Comparison of ENCODE assay signal across 8 cellular contexts in the genomic region with DNA sequence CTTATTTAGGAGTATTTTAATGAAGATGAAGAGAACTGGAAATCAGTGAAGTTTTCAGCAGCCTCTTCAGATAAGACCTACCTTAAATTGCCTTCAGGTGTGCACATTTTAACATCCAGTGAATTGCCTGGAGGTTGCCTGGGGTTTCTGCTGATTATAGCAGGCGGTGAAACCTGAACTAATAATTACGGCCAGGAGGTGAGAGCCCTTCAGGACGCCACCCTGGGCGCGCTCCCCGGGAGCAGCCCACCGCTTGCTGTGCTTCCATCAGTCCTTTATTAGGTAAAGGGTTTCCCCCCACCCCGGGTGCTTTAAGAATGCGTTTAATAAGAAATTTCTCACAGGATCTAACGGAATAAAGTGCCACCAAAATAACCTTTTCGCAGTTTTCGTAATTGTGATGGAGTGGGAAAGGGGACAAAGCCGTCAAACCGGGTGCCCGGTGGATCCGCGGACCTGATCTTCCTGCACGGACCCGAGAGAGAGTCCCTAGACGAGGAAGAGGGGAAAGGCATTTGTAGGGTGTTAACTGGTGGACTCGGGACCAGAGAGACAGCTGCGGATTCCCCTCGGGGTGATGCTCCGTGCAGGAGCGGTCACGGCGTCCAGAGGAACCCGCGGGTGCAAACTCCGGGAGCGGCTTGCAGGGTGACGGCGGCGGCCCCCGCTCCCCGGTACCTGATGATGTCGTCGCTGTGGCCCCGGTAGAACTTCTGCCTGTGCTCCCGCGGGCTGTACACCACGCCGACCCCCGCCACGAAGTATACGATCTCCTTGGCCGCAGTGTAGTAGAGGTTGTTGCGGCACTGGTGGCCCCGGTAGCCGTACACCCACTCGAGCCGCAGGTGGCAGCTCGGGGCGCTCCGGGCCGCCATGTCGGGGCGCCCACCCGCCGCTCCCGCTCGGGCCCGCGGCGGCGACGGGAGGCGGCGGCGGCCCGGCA. TPM values are rescaled to one million over a fixed set of nuclear protein-coding genes. Genes with fewer than 3 reads are reported as not detected.
DNase-seq lines count a peak whose midpoint lies in the region; ATAC-seq and TF ChIP-seq lines count a peak whose summit lies in the region.

No MANE protein-coding gene starts in this region.

- no peaks in the 10 kb centered on the region for H3K36me3 ChIP-seq in heart left ventricle

- H3K4me3 ChIP-seq in heart left ventricle: peak overlapping the region; percentile 59 to 81 (median 76)

- H3K9me3 ChIP-seq in heart left ventricle: no peaks in the 10 kb centered on the region

- H3K27ac ChIP-seq in heart left ventricle: peak overlapping the region in 5 of 12 donors; percentile 5 to 83 (median 45)

- peak; percentile 5 for DNase-seq in 8988T
- peak; percentile 83 for DNase-seq in NCI-H146 (lab: John Stamatoyannopoulos, UW)
- DNase-seq in activated T-helper 9 cell treated with anti-CD3 and anti-CD28 coated beads, Interleukin-2, amount 50 U/mL, for 16 hours (ENCODE audit: low read depth): peak; percentile 9
- peak in 1 of 5 donors; percentile 26 for DNase-seq in heart left ventricle
- DNase-seq in posterior vena cava (ENCODE audit: low spot score): peak; percentile 83
- DNase-seq in middle frontal gyrus (ENCODE audit: extremely low spot score, low spot score): no peak
- no peak for DNase-seq in mucosa of gallbladder (ENCODE audit: low spot score)

- peaks cover 0 to 19% (median 9%) of the 10 kb centered on the region in 12 donors for H3K4me1 ChIP-seq in heart left ventricle

- intact Hi-C loops in heart left ventricle (cut with DNase I) (no loop called here), posterior vena cava (cut with DNase I) (no loop called here)

- ATAC-seq in GM18498 (IDR thresholded peaks at IDR 0.05; ENCODE audit: unreplicated experiment) (peak; percentile 7), heart left ventricle (peak in 3 of 4 donors; percentile 15 to 35 (median 20))

- H3K27me3 ChIP-seq in heart left ventricle: peaks cover 0 to 21% (median 0%) of the 10 kb centered on the region in 9 donors

- TF ChIP-seq POLR2A in heart left ventricle (IDR thresholded peaks at IDR 0.05): no peak

- TF ChIP-seq CTCF in heart left ventricle (IDR thresholded peaks at IDR 0.05): no peak

- WGBS in heart left ventricle, 4 donors: 2 to 9% (median 5%) methylated on average over 23 to 71 of the region's 71 CpGs

RNA-seq across cellular contexts. Expression of gene EML5, which starts 0.9 kb away (rescaled TPM):
- total RNA-seq in heart left ventricle (under 1 TPM; 0.14 to 0.71 (median 0.21) TPM), posterior vena cava (1 to 10 TPM; 1.1 to 1.4 TPM), mucosa of gallbladder (1.7 TPM)
- polyA plus RNA-seq in heart left ventricle: under 1 TPM; 0.08 to 0.22 TPM

RNA-seq across cellular contexts. Expression of gene TTC8, which starts 32.6 kb away (rescaled TPM):
- total RNA-seq in heart left ventricle (10 to 100 TPM in 8 of 9 donors, 1 to 10 TPM in 1; 7.5 to 18.3 (median 12.9) TPM), posterior vena cava (10 to 100 TPM; 17.0 to 26.8 TPM), mucosa of gallbladder (21.1 TPM)
- polyA plus RNA-seq in heart left ventricle: 1 to 10 TPM; 4.5 to 6.8 TPM

Comparison
In these comparisons a context has a peak if more than half of its experiments do, and no peak if none do; other contexts are left out.
1. DNase-seq: peak in 8988T (single experiment), NCI-H146 (single experiment), activated T-helper 9 cell treated with anti-CD3 and anti-CD28 coated beads, Interleukin-2, amount 50 U/mL, for 16 hours (single experiment) and posterior vena cava (single experiment); none in middle frontal gyrus (single experiment) and mucosa of gallbladder (single experiment).